ENCODE assay signal across 29 cellular contexts in the genomic region with DNA sequence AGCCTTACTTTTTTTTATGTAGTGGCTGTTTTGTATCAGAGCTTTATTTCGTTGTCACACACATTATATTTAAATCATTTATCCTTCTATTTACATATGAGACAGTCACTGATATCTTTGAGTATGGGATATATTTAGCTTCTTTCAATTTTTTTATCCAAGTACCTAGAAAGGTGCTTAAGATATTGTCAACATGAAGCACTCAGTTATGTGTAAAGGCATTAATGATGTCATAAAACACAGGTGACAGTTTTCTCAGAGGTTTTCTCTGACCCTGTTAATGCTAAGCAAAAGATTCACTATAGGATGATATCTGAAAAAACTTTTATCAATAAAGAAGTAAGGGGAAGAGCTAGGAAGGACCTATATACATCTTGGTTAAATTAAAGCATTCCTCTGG.
"Had no signal": no experiment of that assay in that cellular context is flagged by ENCODE, and none has a peak within 500 bp of the region (broad histone marks: within the 10 kb centered on the region; RNA-seq: fewer than 3 reads in every experiment).

No MANE protein-coding gene starts in this region.

- H3K4me3 Mint-ChIP-seq: stimulated activated effector memory CD8-positive, alpha-beta T cell treated with anti-CD3 and anti-CD28 coated beads, Interleukin-12 subunit alpha, Interleukin-12 subunit beta, amount 100 ng/mL, for 72 hours; stimulated activated memory B cell treated with anti-CD40 and anti-IgM and Interleukin-4, amounts not matched to agents 10 μg/mL and 1 μg/mL and 100 μg/mL, for 72 hours; stimulated activated naive B cell treated with anti-CD40 and anti-IgM and Interleukin-4, amounts not matched to agents 10 μg/mL and 1 μg/mL and 100 μg/mL, for 72 hours; stimulated activated naive CD8-positive, alpha-beta T cell treated with anti-CD3 and anti-CD28 coated beads, Interleukin-15, amount 100 ng/mL, for 72 hours; stimulated activated naive CD8-positive, alpha-beta T cell treated with anti-CD3 and anti-CD28 coated beads, Interleukin-15, Interleukin-2, amounts not matched to agents 100 ng/mL and 50 ng/mL, for 24 hours; type B pancreatic cell had no signal

- H3K27ac ChIP-seq: stomach, suprapubic skin, testis, thoracic aorta, thyroid gland, tibial artery, tibial nerve, transverse colon, upper lobe of left lung, upper lobe of right lung, uterus, vagina had no signal

- ATAC-seq: stimulated activated effector memory CD8-positive, alpha-beta T cell treated with anti-CD3 and anti-CD28 coated beads, Interleukin-12 subunit alpha, Interleukin-12 subunit beta, amount 100 ng/mL, for 72 hours; stimulated activated memory B cell treated with anti-CD40 and anti-IgM and Interleukin-4, amounts not matched to agents 10 μg/mL and 1 μg/mL and 100 μg/mL, for 72 hours; stimulated activated naive B cell treated with anti-CD40 and anti-IgM and Interleukin-4, amounts not matched to agents 10 μg/mL and 1 μg/mL and 100 μg/mL, for 72 hours; stimulated activated naive CD8-positive, alpha-beta T cell treated with anti-CD3 and anti-CD28 coated beads, Interleukin-15, amount 100 ng/mL, for 72 hours; stimulated activated naive CD8-positive, alpha-beta T cell treated with anti-CD3 and anti-CD28 coated beads, Interleukin-15, Interleukin-2, amounts not matched to agents 100 U/mL and 50 U/mL, for 24 hours; upper lobe of right lung had no signal

- H3K4me1 Mint-ChIP-seq: stimulated activated effector memory CD8-positive, alpha-beta T cell treated with anti-CD3 and anti-CD28 coated beads, Interleukin-12 subunit alpha, Interleukin-12 subunit beta, amount 100 ng/mL, for 72 hours; stimulated activated memory B cell treated with anti-CD40 and anti-IgM and Interleukin-4, amounts not matched to agents 10 μg/mL and 1 μg/mL and 100 μg/mL, for 72 hours; stimulated activated naive B cell treated with anti-CD40 and anti-IgM and Interleukin-4, amounts not matched to agents 10 μg/mL and 1 μg/mL and 100 μg/mL, for 72 hours; stimulated activated naive CD8-positive, alpha-beta T cell treated with anti-CD3 and anti-CD28 coated beads, Interleukin-15, amount 100 ng/mL, for 72 hours had no signal

- H3K27ac Mint-ChIP-seq: stimulated activated effector memory CD8-positive, alpha-beta T cell treated with anti-CD3 and anti-CD28 coated beads, Interleukin-12 subunit alpha, Interleukin-12 subunit beta, amount 100 ng/mL, for 72 hours; stimulated activated memory B cell treated with anti-CD40 and anti-IgM and Interleukin-4, amounts not matched to agents 10 μg/mL and 1 μg/mL and 100 μg/mL, for 72 hours; stimulated activated naive B cell treated with anti-CD40 and anti-IgM and Interleukin-4, amounts not matched to agents 10 μg/mL and 1 μg/mL and 100 μg/mL, for 72 hours; stimulated activated naive CD8-positive, alpha-beta T cell treated with anti-CD3 and anti-CD28 coated beads, Interleukin-15, amount 100 ng/mL, for 72 hours; stimulated activated naive CD8-positive, alpha-beta T cell treated with anti-CD3 and anti-CD28 coated beads, Interleukin-15, Interleukin-2, amounts not matched to agents 100 ng/mL and 50 ng/mL, for 24 hours; type B pancreatic cell had no signal

- H3K9me3 ChIP-seq: stomach, suprapubic skin, testis, thoracic aorta, thyroid gland, tibial artery, tibial nerve, transverse colon, upper lobe of left lung, upper lobe of right lung, uterus, vagina had no signal

- H3K4me3 ChIP-seq: stomach, suprapubic skin, testis, thoracic aorta, thyroid gland, tibial artery, tibial nerve, transverse colon, upper lobe of left lung, upper lobe of right lung, uterus, vagina had no signal

- H3K4me1 ChIP-seq: stomach, suprapubic skin, testis, thyroid gland, tibial artery, tibial nerve, transverse colon, upper lobe of left lung, upper lobe of right lung, uterus, vagina had no signal

- DNase-seq: stimulated activated CD4-positive, alpha-beta T cell treated with anti-CD3 and anti-CD28 coated beads, Interleukin-2, amount 100 ng/mL, for 48 hours; stimulated activated CD4-positive, alpha-beta T cell treated with anti-CD3 and anti-CD28 coated beads, Interleukin-4, amount 100 ng/mL, for 1 hour; stimulated activated CD4-positive, alpha-beta T cell treated with anti-CD3 and anti-CD28 coated beads, Interleukin-4, amount 100 ng/mL, for 24 hours; stimulated activated CD4-positive, alpha-beta T cell treated with anti-CD3 and anti-CD28 coated beads, Interleukin-4, amount 100 ng/mL, for 4 hours; stimulated activated CD8-positive, alpha-beta memory T cell treated with anti-CD3 and anti-CD28 coated beads, Interleukin-4, amount 100 ng/mL, for 48 hours; stimulated activated naive B cell treated with anti-CD40 and anti-IgM and Interleukin-4, amounts not matched to agents 10 μg/mL and 1 μg/mL and 100 μg/mL, for 72 hours; stimulated activated naive CD4-positive, alpha-beta T cell; stimulated activated naive CD4-positive, alpha-beta T cell treated with Interleukin-2 at 50 U/mL for 16 hours; stimulated activated naive CD8-positive, alpha-beta T cell treated with anti-CD3 and anti-CD28 coated beads, Interleukin-15, amount 100 ng/mL, for 72 hours; stimulated activated naive CD8-positive, alpha-beta T cell treated with anti-CD3 and anti-CD28 coated beads, Interleukin-15, Interleukin-2, amounts not matched to agents 100 U/mL and 50 U/mL, for 24 hours; stomach; substantia nigra; testis; thyroid gland; tibial artery; transverse colon; trophoblast cell; upper lobe of left lung; upper lobe of right lung; uterus had no signal

- H3K36me3 Mint-ChIP-seq: stimulated activated effector memory CD8-positive, alpha-beta T cell treated with anti-CD3 and anti-CD28 coated beads, Interleukin-12 subunit alpha, Interleukin-12 subunit beta, amount 100 ng/mL, for 72 hours; stimulated activated memory B cell treated with anti-CD40 and anti-IgM and Interleukin-4, amounts not matched to agents 10 μg/mL and 1 μg/mL and 100 μg/mL, for 72 hours; stimulated activated naive B cell treated with anti-CD40 and anti-IgM and Interleukin-4, amounts not matched to agents 10 μg/mL and 1 μg/mL and 100 μg/mL, for 72 hours; type B pancreatic cell had no signal

- FAIRE-seq: urothelium cell line had no signal

- H3K9me3 Mint-ChIP-seq: stimulated activated effector memory CD8-positive, alpha-beta T cell treated with anti-CD3 and anti-CD28 coated beads, Interleukin-12 subunit alpha, Interleukin-12 subunit beta, amount 100 ng/mL, for 72 hours; stimulated activated memory B cell treated with anti-CD40 and anti-IgM and Interleukin-4, amounts not matched to agents 10 μg/mL and 1 μg/mL and 100 μg/mL, for 72 hours; stimulated activated naive B cell treated with anti-CD40 and anti-IgM and Interleukin-4, amounts not matched to agents 10 μg/mL and 1 μg/mL and 100 μg/mL, for 72 hours; stimulated activated naive CD8-positive, alpha-beta T cell treated with anti-CD3 and anti-CD28 coated beads, Interleukin-15, amount 100 ng/mL, for 72 hours; stimulated activated naive CD8-positive, alpha-beta T cell treated with anti-CD3 and anti-CD28 coated beads, Interleukin-15, Interleukin-2, amounts not matched to agents 100 ng/mL and 50 ng/mL, for 24 hours; type B pancreatic cell had no signal

- H3K36me3 ChIP-seq: stomach, suprapubic skin, thoracic aorta, thyroid gland, tibial artery, tibial nerve, transverse colon, upper lobe of left lung, upper lobe of right lung, uterus, vagina had no signal

- H3K27me3 ChIP-seq: stomach, suprapubic skin, testis, thyroid gland, tibial artery, tibial nerve, transverse colon, upper lobe of left lung, upper lobe of right lung, vagina had no signal

- H3K27me3 Mint-ChIP-seq: stimulated activated memory B cell treated with anti-CD40 and anti-IgM and Interleukin-4, amounts not matched to agents 10 μg/mL and 1 μg/mL and 100 μg/mL, for 72 hours; stimulated activated naive B cell treated with anti-CD40 and anti-IgM and Interleukin-4, amounts not matched to agents 10 μg/mL and 1 μg/mL and 100 μg/mL, for 72 hours; type B pancreatic cell had no signal
